8 cellular contexts compared by ENCODE assay signal in the genomic region with DNA sequence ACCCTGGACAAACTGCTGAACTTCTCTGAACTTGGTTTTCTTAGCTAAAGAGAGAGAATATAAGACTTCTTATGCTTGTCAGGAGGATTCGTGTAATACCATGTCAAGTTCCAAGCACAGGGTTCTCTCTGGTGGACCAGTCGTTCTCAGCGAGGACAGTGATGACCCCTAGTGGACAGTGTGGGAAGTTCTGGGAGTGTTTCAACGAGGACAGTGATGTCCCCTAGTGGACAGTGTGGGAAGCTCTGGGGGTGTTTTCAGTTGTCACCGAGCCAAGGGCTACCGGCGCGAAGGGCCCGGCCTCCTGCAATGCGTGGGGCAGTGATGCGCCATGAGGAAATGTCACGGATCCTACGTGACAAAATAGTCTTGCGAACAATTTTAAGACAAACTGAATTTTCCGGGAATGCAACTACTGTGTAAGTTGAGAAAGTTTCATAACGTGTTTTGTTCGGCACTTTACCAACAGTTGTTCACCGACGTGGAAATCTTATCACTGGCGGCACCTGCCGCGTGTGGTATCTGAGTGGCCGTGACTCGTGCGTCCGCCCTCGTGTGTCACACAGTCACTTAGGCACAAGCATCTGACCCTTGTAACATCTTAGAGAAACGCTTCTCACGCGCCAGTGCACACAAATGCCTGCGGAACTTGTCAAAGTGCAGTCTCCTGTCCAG. TPM values are rescaled to one million over a fixed set of nuclear protein-coding genes. Genes with fewer than 3 reads are reported as not detected.
DNase-seq lines count a peak whose midpoint lies in the region; ATAC-seq and TF ChIP-seq lines count a peak whose summit lies in the region.

No MANE protein-coding gene starts in this region.

- H3K27me3 ChIP-seq in right cardiac atrium (ENCODE audit: control insufficient read depth, insufficient read depth) (no peaks in the 10 kb centered on the region), sigmoid colon (no peaks in the 10 kb centered on the region)

- peak; percentile 100 for TF ChIP-seq CTCF in sigmoid colon (IDR thresholded peaks at IDR 0.05)

- H3K27ac Mint-ChIP-seq in T-helper 17 cell: peak overlapping the region; percentile 32

- 17% methylated on average over 31 of the region's 31 CpGs for WGBS in right cardiac atrium
- WGBS in sigmoid colon, 2 donors: 12 to 24% methylated on average over 31 of the region's 31 CpGs

- no peak for TF ChIP-seq EP300 in sigmoid colon (IDR thresholded peaks at IDR 0.05)

- H3K4me1 ChIP-seq in right cardiac atrium (ENCODE audit: control insufficient read depth, insufficient read depth, low read length) (no peaks in the 10 kb centered on the region), sigmoid colon (peaks cover 0 to 6% (median 0%) of the 10 kb centered on the region in 4 donors)

- DNase-seq in activated gamma-delta T cell treated with Interleukin-2 at 50 U/mL for 16 hours (peak; percentile 89), activated gamma-delta T cell (lab: John Stamatoyannopoulos, UW) (no peak), NCI-H187 treated with DMSO at 0.1 percent for 48 hours (lab: John Stamatoyannopoulos, UW) (peak; percentile 87), T-helper 17 cell (peak; percentile 63 to 83 (median 75)), amygdala (lab: John Stamatoyannopoulos, UW) (peak in 51 of 56 donors; percentile 17 to 95 (median 70)), right cardiac atrium (peak; percentile 82 to 91 (median 89)), sigmoid colon (peak; percentile 94)

- H3K36me3 Mint-ChIP-seq in T-helper 17 cell (ENCODE audit: low read depth): no peaks in the 10 kb centered on the region

- H3K4me3 ChIP-seq in right cardiac atrium (ENCODE audit: low read length) (no peak overlapping the region), sigmoid colon (no peak overlapping the region)

- H3K4me3 Mint-ChIP-seq in T-helper 17 cell: no peak overlapping the region

- H3K27ac ChIP-seq in right cardiac atrium (ENCODE audit: low read length) (no peak overlapping the region), sigmoid colon (no peak overlapping the region)

- H3K36me3 ChIP-seq in sigmoid colon: no peaks in the 10 kb centered on the region

- H3K9me3 ChIP-seq in T-helper 17 cell (ENCODE audit: control insufficient read depth, low read length, poor library complexity, severe bottlenecking) (no peaks in the 10 kb centered on the region), right cardiac atrium (ENCODE audit: control insufficient read depth, low read length) (no peaks in the 10 kb centered on the region), sigmoid colon (no peaks in the 10 kb centered on the region)

- H3K27me3 Mint-ChIP-seq in T-helper 17 cell: peaks cover 6% of the 10 kb centered on the region

- intact Hi-C loops in right cardiac atrium (cut with DNase I) (no loop called here), sigmoid colon (cut with DNase I) (loop anchor here (5.0 kb wide), 1 partner anchor 194 kb away; no protein-coding TSS in a partner anchor)

- peak; percentile 82 for ATAC-seq in HG02943 (IDR thresholded peaks at IDR 0.05; ENCODE audit: low read depth, unreplicated experiment)
- ATAC-seq in T-helper 17 cell: peak; percentile 100
- ATAC-seq in right cardiac atrium: peak; percentile 86 to 88

- no peak for TF ChIP-seq POLR2A in sigmoid colon (IDR thresholded peaks at IDR 0.05)

- H3K4me1 Mint-ChIP-seq in T-helper 17 cell: peaks cover 5% of the 10 kb centered on the region

RNA-seq across cellular contexts. Expression of gene MUC4, which starts 39.3 kb away (rescaled TPM):
- total RNA-seq in T-helper 17 cell: not detected
- under 1 TPM in 1 of 4 donors, not detected in 3; 0.12 TPM for total RNA-seq in right cardiac atrium
- polyA plus RNA-seq in right cardiac atrium: 0.02 TPM
- 1 to 10 TPM in 1 of 4 donors, under 1 TPM in 2, not detected in 1; under 0.01 to 6.4 (median 0.36) TPM for total RNA-seq in sigmoid colon
- polyA plus RNA-seq in sigmoid colon: 100 to 1,000 TPM in 1 of 3 donors, 1 to 10 TPM in 2; 8.4 to 195 (median 8.8) TPM

RNA-seq across cellular contexts. Expression of gene TNK2, which starts 57.4 kb away (rescaled TPM):
- 100 to 1,000 TPM; 123 to 125 TPM for total RNA-seq in T-helper 17 cell
- 100 to 1,000 TPM in 1 of 4 donors, 10 to 100 TPM in 3; 74.7 to 162 (median 84.2) TPM for total RNA-seq in right cardiac atrium
- 40.1 TPM for polyA plus RNA-seq in right cardiac atrium
- total RNA-seq in sigmoid colon: 10 to 100 TPM; 12.5 to 41.0 (median 18.1) TPM
- 10 to 100 TPM in 2 of 3 donors, 1 to 10 TPM in 1; 8.4 to 44.0 (median 17.1) TPM for polyA plus RNA-seq in sigmoid colon
